13 cellular contexts compared by ENCODE assay signal in genomic region chr22:50208939-50209892, GRCh38. TPM values are rescaled to one million over a fixed set of nuclear protein-coding genes. Genes with fewer than 3 reads are reported as not detected.
DNase-seq lines count a peak whose midpoint lies in the region; ATAC-seq and TF ChIP-seq lines count a peak whose summit lies in the region.
"Had no signal": no experiment of that assay in that cellular context is flagged by ENCODE, and none has a peak within 500 bp of the region (broad histone marks: within the 10 kb centered on the region; RNA-seq: fewer than 3 reads in every experiment).

No MANE protein-coding gene starts in this region.

- H3K4me1 ChIP-seq in right cardiac atrium (ENCODE audit: control insufficient read depth, insufficient read depth, low read length) = no peaks in the 10 kb centered on the region
- H3K4me1 ChIP-seq in neural progenitor cell = no peaks in the 10 kb centered on the region

- H3K27me3 ChIP-seq in right cardiac atrium (ENCODE audit: control insufficient read depth, insufficient read depth) = no peaks in the 10 kb centered on the region
- H3K27me3 ChIP-seq in neural progenitor cell = no peaks in the 10 kb centered on the region
- no peaks in the 10 kb centered on the region for H3K27me3 ChIP-seq in MG63

- peaks cover 27% of the 10 kb centered on the region for H4K20me1 ChIP-seq in neural progenitor cell (ENCODE audit: low read depth)

- intact Hi-C loops in right cardiac atrium (cut with DNase I) (loop anchor here in 2 of 4 donors (5.0 kb wide), 1 partner anchor 62 kb away; no protein-coding TSS in a partner anchor), cardiac septum (cut with DNase I) (loop anchor here (10.0 kb wide), 2 partner anchors 244 to 274 kb away; partner anchors contain the start of gene PIM3)
- intact Hi-C loops in activated T-helper 2 cell treated with anti-CD3 and anti-CD28 coated beads, Interferon-gamma antibody, Interleukin-2, Interleukin-4, amounts not matched to agents 10 μg/mL and 5 μg/mL and 100 μg/mL, durations not matched to agents 14 hours and 24 hours and 36 hours (cut with micrococcal nuclease) = no loop called here

- TF ChIP-seq CTCF in neural progenitor cell (IDR thresholded peaks at IDR 0.05) = no peak

- H3K27ac Mint-ChIP-seq in activated T-helper 2 cell treated with anti-CD3 and anti-CD28 coated beads, Interferon-gamma antibody, Interleukin-2, Interleukin-4, amounts not matched to agents 10 μg/mL and 5 μg/mL and 100 μg/mL, durations not matched to agents 14 hours and 24 hours and 36 hours = peak overlapping the region; percentile 0
- no peak overlapping the region for H3K27ac Mint-ChIP-seq in neural progenitor cell

- peaks cover 4% of the 10 kb centered on the region for H3F3A ChIP-seq in neural progenitor cell (ENCODE audit: low read depth)

- H3K9me3 Mint-ChIP-seq in activated T-helper 2 cell treated with anti-CD3 and anti-CD28 coated beads, Interferon-gamma antibody, Interleukin-2, Interleukin-4, amounts not matched to agents 10 μg/mL and 5 μg/mL and 100 μg/mL, durations not matched to agents 14 hours and 24 hours and 36 hours = no peaks in the 10 kb centered on the region
- H3K9me3 Mint-ChIP-seq in neural progenitor cell = no peaks in the 10 kb centered on the region
- H3K9me3 Mint-ChIP-seq: nephron had no signal

- H3K4me2 ChIP-seq in neural progenitor cell = no peak overlapping the region

- H3K9me3 ChIP-seq in right cardiac atrium (ENCODE audit: control insufficient read depth, low read length) (no peaks in the 10 kb centered on the region), neural progenitor cell (ENCODE audit: low read depth) (no peaks in the 10 kb centered on the region), MG63 (no peaks in the 10 kb centered on the region)

- peaks cover 12% of the 10 kb centered on the region for H3K79me2 ChIP-seq in neural progenitor cell (ENCODE audit: low read depth)

- no peaks in the 10 kb centered on the region for H3K27me3 Mint-ChIP-seq in activated T-helper 2 cell treated with anti-CD3 and anti-CD28 coated beads, Interferon-gamma antibody, Interleukin-2, Interleukin-4, amounts not matched to agents 10 μg/mL and 5 μg/mL and 100 μg/mL, durations not matched to agents 14 hours and 24 hours and 36 hours (ENCODE audit: low read depth)
- H3K27me3 Mint-ChIP-seq in neural progenitor cell (ENCODE audit: insufficient read depth, low read depth) = peaks cover 2% of the 10 kb centered on the region

- no peaks in the 10 kb centered on the region for H3K36me3 ChIP-seq in neural progenitor cell
- peaks cover 60% of the 10 kb centered on the region for H3K36me3 ChIP-seq in MG63

- TF ChIP-seq POLR2A in GM18505 (IDR thresholded peaks at IDR 0.05; ENCODE audit: borderline replicate concordance, extremely low read depth, insufficient read depth, insufficient read length) = no peak

- DNase-seq in right cardiac atrium = peak in 2 of 3 donors; percentile 54 to 64
- no peak for DNase-seq in cardiac septum (ENCODE audit: low spot score)
- no peak for DNase-seq in activated T-helper 2 cell treated with anti-CD3 and anti-CD28 coated beads, Interferon-gamma antibody, Interleukin-2, Interleukin-4, amounts not matched to agents 10 μg/mL and 5 μg/mL and 100 μg/mL, durations not matched to agents 14 hours and 24 hours and 36 hours (ENCODE audit: low spot score)
- DNase-seq in neural progenitor cell (ENCODE audit: low spot score) = no peak
- DNase-seq in MG63 = no peak
- DNase-seq: activated gamma-delta T cell had no signal

- no peak overlapping the region for H3K4me3 ChIP-seq in right cardiac atrium (ENCODE audit: low read length)
- no peak overlapping the region for H3K4me3 ChIP-seq in neural progenitor cell
- H3K4me3 ChIP-seq in MG63 = no peak overlapping the region
- H3K4me3 ChIP-seq: coronary artery had no signal

- no peak overlapping the region for H3K9ac ChIP-seq in neural progenitor cell

- ATAC-seq in right cardiac atrium = peak; percentile 5 to 12
- no peak for ATAC-seq in HG02938 (IDR thresholded peaks at IDR 0.05; ENCODE audit: unreplicated experiment)
- ATAC-seq in GM18505 (IDR thresholded peaks at IDR 0.05; ENCODE audit: unreplicated experiment) = no peak
- no peak for ATAC-seq in GM21576 (IDR thresholded peaks at IDR 0.05; ENCODE audit: unreplicated experiment)

- H3K36me3 Mint-ChIP-seq in activated T-helper 2 cell treated with anti-CD3 and anti-CD28 coated beads, Interferon-gamma antibody, Interleukin-2, Interleukin-4, amounts not matched to agents 10 μg/mL and 5 μg/mL and 100 μg/mL, durations not matched to agents 14 hours and 24 hours and 36 hours (ENCODE audit: low read depth) = peaks cover 46% of the 10 kb centered on the region
- H3K36me3 Mint-ChIP-seq in neural progenitor cell = peaks cover 31% of the 10 kb centered on the region

- no peak overlapping the region for H3K4me3 Mint-ChIP-seq in activated T-helper 2 cell treated with anti-CD3 and anti-CD28 coated beads, Interferon-gamma antibody, Interleukin-2, Interleukin-4, amounts not matched to agents 10 μg/mL and 5 μg/mL and 100 μg/mL, durations not matched to agents 14 hours and 24 hours and 36 hours (ENCODE audit: low read depth)
- peak overlapping the region; percentile 12 for H3K4me3 Mint-ChIP-seq in neural progenitor cell
- H3K4me3 Mint-ChIP-seq: nephron had no signal

- 79% methylated on average over 31 of the region's 31 CpGs for WGBS in right cardiac atrium

- H3K27ac ChIP-seq in right cardiac atrium (ENCODE audit: low read length) (no peak overlapping the region), neural progenitor cell (no peak overlapping the region)
- H3K27ac ChIP-seq: C4-2B, coronary artery, VCaP had no signal

- H2AFZ ChIP-seq in neural progenitor cell (replicated peaks) = no peak overlapping the region

- H3K4me1 Mint-ChIP-seq in activated T-helper 2 cell treated with anti-CD3 and anti-CD28 coated beads, Interferon-gamma antibody, Interleukin-2, Interleukin-4, amounts not matched to agents 10 μg/mL and 5 μg/mL and 100 μg/mL, durations not matched to agents 14 hours and 24 hours and 36 hours (ENCODE audit: low read depth) = no peaks in the 10 kb centered on the region
- peaks cover 7% of the 10 kb centered on the region for H3K4me1 Mint-ChIP-seq in neural progenitor cell

RNA-seq across cellular contexts. Expression of gene SELENOO, which starts 8.4 kb away (rescaled TPM):
- total RNA-seq in right cardiac atrium = 10 to 100 TPM; 14.6 to 16.3 (median 15.3) TPM
- polyA plus RNA-seq in right cardiac atrium = 17.1 TPM
- 12.7 TPM for total RNA-seq in cardiac septum
- total RNA-seq in activated T-helper 2 cell treated with anti-CD3 and anti-CD28 coated beads, Interferon-gamma antibody, Interleukin-2, Interleukin-4, amounts not matched to agents 10 μg/mL and 5 μg/mL and 100 μg/mL, durations not matched to agents 14 hours and 24 hours and 36 hours = 26.3 and 26.4 TPM in 2 replicates
- 7.6 and 20.8 TPM in 2 replicates for total RNA-seq in neural progenitor cell (ENCODE audit: low replicate concordance)
- 6.5 and 13.8 TPM in 2 replicates for total RNA-seq in MG63 (2014; rRNA removed; shearing (Covaris generic); ENCODE audit: low replicate concordance)

RNA-seq across cellular contexts. Expression of gene TRABD, which starts 23.5 kb away (rescaled TPM):
- total RNA-seq in right cardiac atrium = 10 to 100 TPM; 16.7 to 23.2 (median 20.7) TPM
- polyA plus RNA-seq in right cardiac atrium = 25.5 TPM
- total RNA-seq in cardiac septum = 20.1 TPM
- total RNA-seq in activated T-helper 2 cell treated with anti-CD3 and anti-CD28 coated beads, Interferon-gamma antibody, Interleukin-2, Interleukin-4, amounts not matched to agents 10 μg/mL and 5 μg/mL and 100 μg/mL, durations not matched to agents 14 hours and 24 hours and 36 hours = 104 and 109 TPM in 2 replicates
- 15.4 and 37.4 TPM in 2 replicates for total RNA-seq in neural progenitor cell (ENCODE audit: low replicate concordance)
- total RNA-seq in MG63 (2014; rRNA removed; shearing (Covaris generic); ENCODE audit: low replicate concordance) = 38.8 and 49.9 TPM in 2 replicates

RNA-seq across cellular contexts. Expression of gene TUBGCP6, which starts 35.6 kb away (rescaled TPM):
- total RNA-seq in right cardiac atrium = 10 to 100 TPM; 20.6 to 22.8 (median 22.6) TPM
- polyA plus RNA-seq in right cardiac atrium = 20.4 TPM
- 22.8 TPM for total RNA-seq in cardiac septum
- 48.8 and 49.6 TPM in 2 replicates for total RNA-seq in activated T-helper 2 cell treated with anti-CD3 and anti-CD28 coated beads, Interferon-gamma antibody, Interleukin-2, Interleukin-4, amounts not matched to agents 10 μg/mL and 5 μg/mL and 100 μg/mL, durations not matched to agents 14 hours and 24 hours and 36 hours
- 16.9 and 44.6 TPM in 2 replicates for total RNA-seq in neural progenitor cell (ENCODE audit: low replicate concordance)
- total RNA-seq in MG63 (2014; rRNA removed; shearing (Covaris generic); ENCODE audit: low replicate concordance) = 11.8 and 17.2 TPM in 2 replicates

RNA-seq across cellular contexts. Expression of gene PANX2, which starts 38.7 kb away (rescaled TPM):
- total RNA-seq in right cardiac atrium (1 to 10 TPM in 2 of 4 donors, under 1 TPM in 2; 0.43 to 2.1 (median 1.3) TPM), cardiac septum (0.30 TPM), neural progenitor cell (ENCODE audit: low replicate concordance) (0.88 and 1.9 TPM in 2 replicates)
- 0.68 TPM for polyA plus RNA-seq in right cardiac atrium
- 2.4 and 2.8 TPM in 2 replicates for total RNA-seq in activated T-helper 2 cell treated with anti-CD3 and anti-CD28 coated beads, Interferon-gamma antibody, Interleukin-2, Interleukin-4, amounts not matched to agents 10 μg/mL and 5 μg/mL and 100 μg/mL, durations not matched to agents 14 hours and 24 hours and 36 hours
- 0.12 and 0.79 TPM in 2 replicates for total RNA-seq in MG63 (2014; rRNA removed; shearing (Covaris generic); ENCODE audit: low replicate concordance)

RNA-seq across cellular contexts. Expression of gene HDAC10, which starts 41.8 kb away (rescaled TPM):
- 10 to 100 TPM in 2 of 4 donors, 1 to 10 TPM in 2; 8.7 to 13.5 (median 11.6) TPM for total RNA-seq in right cardiac atrium
- 11.6 TPM for polyA plus RNA-seq in right cardiac atrium
- total RNA-seq in cardiac septum = 13.1 TPM
- total RNA-seq in activated T-helper 2 cell treated with anti-CD3 and anti-CD28 coated beads, Interferon-gamma antibody, Interleukin-2, Interleukin-4, amounts not matched to agents 10 μg/mL and 5 μg/mL and 100 μg/mL, durations not matched to agents 14 hours and 24 hours and 36 hours = 60.0 and 62.9 TPM in 2 replicates
- total RNA-seq in neural progenitor cell (ENCODE audit: low replicate concordance) = 5.4 and 27.6 TPM in 2 replicates
- 8.5 and 21.5 TPM in 2 replicates for total RNA-seq in MG63 (2014; rRNA removed; shearing (Covaris generic); ENCODE audit: low replicate concordance)

Comparison
In these comparisons a context has a peak if more than half of its experiments do, and no peak if none do; other contexts are left out.
1. DNase-seq: peak in right cardiac atrium (2 of 3); none in cardiac septum (single experiment), activated T-helper 2 cell treated with anti-CD3 and anti-CD28 coated beads, Interferon-gamma antibody, Interleukin-2, Interleukin-4, amounts not matched to agents 10 μg/mL and 5 μg/mL and 100 μg/mL, durations not matched to agents 14 hours and 24 hours and 36 hours (single experiment), neural progenitor cell (single experiment) and MG63 (single experiment).
2. ATAC-seq: peak in right cardiac atrium (2 of 2); none in HG02938 (single experiment), GM18505 (single experiment) and GM21576 (single experiment).